ENCODE assay signal across 8 cellular contexts in genomic region chr15:67091073-67091965, GRCh38. TPM values are rescaled to one million over a fixed set of nuclear protein-coding genes. Genes with fewer than 3 reads are reported as not detected.
A peak's percentile ranks its signal among the peaks of the same experiment; 100 is the strongest.
DNase-seq lines count a peak whose midpoint lies in the region; ATAC-seq lines count a peak whose summit lies in the region.

No MANE protein-coding gene starts in this region.

- peak overlapping the region; percentile 33 to 60 (median 54) for H3K9ac ChIP-seq in skeletal muscle tissue (ENCODE audit: low read depth in 1 of 3, low read length in 3 of 3)

- H3K4me1 ChIP-seq in skeletal muscle tissue (ENCODE audit: control insufficient read depth in 3 of 3, insufficient read depth in 3 of 3, low read length in 3 of 3) = peaks cover 71 to 92% (median 86%) of the 10 kb centered on the region in 3 donors

- peaks cover 10 to 13% (median 13%) of the 10 kb centered on the region in 3 donors for H3K36me3 ChIP-seq in skeletal muscle tissue (ENCODE audit: control insufficient read depth in 3 of 3, insufficient read depth in 3 of 3, low read length in 3 of 3)

- no peaks in the 10 kb centered on the region for H3K27me3 ChIP-seq in skeletal muscle tissue (ENCODE audit: control insufficient read depth in 3 of 3, insufficient read depth in 3 of 3, low read length in 3 of 3)

- H3K27ac ChIP-seq in skeletal muscle tissue (ENCODE audit: low read depth, low read length) = peak overlapping the region; percentile 49

- ATAC-seq in GM18502 (IDR thresholded peaks at IDR 0.05; ENCODE audit: poor library complexity, unreplicated experiment) = peak; percentile 78
- peak; percentile 75 for ATAC-seq in HG02763 (IDR thresholded peaks at IDR 0.05; ENCODE audit: unreplicated experiment)

- DNase-seq in NOMO-1 treated with DMSO at 0.1 percent for 48 hours (lab: John Stamatoyannopoulos, UW; ENCODE audit: unreplicated experiment) (peak; percentile 93), glomerular visceral epithelial cell (ENCODE audit: extremely low spot score) (peak; percentile 99), medulla oblongata (ENCODE audit: extremely low spot score) (no peak), putamen (ENCODE audit: low spot score) (no peak)
- DNase-seq in activated CD8-positive, alpha-beta memory T cell treated with anti-CD3 and anti-CD28 coated beads, Interleukin-2, amount 50 U/mL, for 48 hours = peak; percentile 83

- H3K9me3 ChIP-seq in skeletal muscle tissue (ENCODE audit: control insufficient read depth in 3 of 3, low read length in 3 of 3) = no peaks in the 10 kb centered on the region

- H3K4me3 ChIP-seq in skeletal muscle tissue (ENCODE audit: low read length in 3 of 3) = peak overlapping the region in 1 of 3 donors; percentile 52

RNA-seq across cellular contexts. Expression of gene SMAD3, which starts 25.9 kb away (rescaled TPM):
- 17.2 TPM for total RNA-seq in skeletal muscle tissue

Comparison
In these comparisons a context has a peak if more than half of its experiments do, and no peak if none do; other contexts are left out.
1. DNase-seq: peak in NOMO-1 treated with DMSO at 0.1 percent for 48 hours (single experiment), activated CD8-positive, alpha-beta memory T cell treated with anti-CD3 and anti-CD28 coated beads, Interleukin-2, amount 50 U/mL, for 48 hours (single experiment) and glomerular visceral epithelial cell (single experiment); none in medulla oblongata (single experiment) and putamen (single experiment).